Comparison of ENCODE assay signal across 21 cellular contexts in the genomic region with DNA sequence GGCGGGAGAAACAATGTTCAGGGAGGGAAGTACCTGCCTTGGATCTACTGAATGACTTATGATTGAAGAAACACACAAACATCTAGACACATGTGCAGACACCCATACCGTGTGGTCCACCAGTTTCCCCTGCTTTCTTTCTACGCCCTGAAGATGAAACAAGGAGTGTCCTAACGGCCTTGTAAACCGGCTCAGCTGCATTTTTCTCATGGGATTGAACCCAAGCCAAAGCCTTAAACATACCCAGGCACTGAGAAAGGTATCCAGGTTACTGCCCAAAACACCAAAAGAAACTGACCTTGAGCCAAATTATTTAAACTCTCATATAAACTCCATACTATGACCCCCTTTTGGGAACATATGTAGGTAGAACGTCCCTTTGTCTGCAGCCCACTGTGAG.
"Had no signal": no experiment of that assay in that cellular context is flagged by ENCODE, and none has a peak within 500 bp of the region (broad histone marks: within the 10 kb centered on the region; RNA-seq: fewer than 3 reads in every experiment).

No MANE protein-coding gene starts in this region.

- H3K27me3 Mint-ChIP-seq: activated naive CD8-positive, alpha-beta T cell treated with anti-CD3 and anti-CD28 coated beads, Interleukin-2, amount 50 U/mL, for 24 hours; T-cell had no signal

- H3K27ac ChIP-seq: hepatocyte, pancreas, psoas muscle, right atrium auricular region, spleen, testis had no signal

- DNase-seq: activated CD4-positive, alpha-beta T cell treated with anti-CD3 and anti-CD28 coated beads for 4 hours; activated CD4-positive, alpha-beta T cell treated with anti-CD3 and anti-CD28 coated beads, Interleukin-2, amount 50 U/mL, for 48 hours; activated CD4-positive, CD25-positive, alpha-beta regulatory T cell; activated effector memory CD4-positive, alpha-beta T cell treated with anti-CD3 and anti-CD28 coated beads, Interleukin-2, amount 50 U/mL, for 16 hours; activated naive CD4-positive, alpha-beta T cell treated with anti-CD3 and anti-CD28 coated beads, Interleukin-2, amount 50 U/mL, for 16 hours; activated naive CD8-positive, alpha-beta T cell treated with anti-CD3 and anti-CD28 coated beads, Interleukin-2, amount 50 U/mL, for 24 hours; activated T-cell treated with anti-CD3 and anti-CD28 coated beads, Interleukin-2, amount 50 U/mL, for 72 hours; effector CD4-positive, alpha-beta T cell; foreskin melanocyte; left ventricle myocardium superior; nephron progenitor cell; pancreas; psoas muscle; spleen; stimulated activated CD4-positive, alpha-beta T cell treated with anti-CD3 and anti-CD28 coated beads, Interleukin-4, amount 100 ng/mL, for 1 hour; stimulated activated naive CD4-positive, alpha-beta T cell; T-cell; testis; trophoblast cell had no signal

- H3K27ac Mint-ChIP-seq: activated naive CD8-positive, alpha-beta T cell treated with anti-CD3 and anti-CD28 coated beads, Interleukin-2, amount 50 U/mL, for 24 hours; activated T-cell treated with anti-CD3 and anti-CD28 coated beads, Interleukin-2, amount 50 U/mL, for 72 hours; nephron progenitor cell; T-cell had no signal

- H3K4me1 ChIP-seq: pancreas, psoas muscle, right atrium auricular region, spleen, testis had no signal

- H3K4me2 ChIP-seq: hepatocyte had no signal

- H3K4me3 ChIP-seq: hepatocyte, pancreas, psoas muscle, right atrium auricular region, spleen, testis had no signal

- H3K27me3 ChIP-seq: hepatocyte, pancreas, right atrium auricular region, spleen, testis had no signal

- H3K36me3 ChIP-seq: pancreas, right atrium auricular region, spleen had no signal

- H3K4me3 Mint-ChIP-seq: activated naive CD8-positive, alpha-beta T cell treated with anti-CD3 and anti-CD28 coated beads, Interleukin-2, amount 50 U/mL, for 24 hours; activated T-cell treated with anti-CD3 and anti-CD28 coated beads, Interleukin-2, amount 50 U/mL, for 72 hours; nephron progenitor cell; T-cell had no signal

- H3K79me2 ChIP-seq: hepatocyte had no signal

- H3K36me3 Mint-ChIP-seq: T-cell had no signal

- H3K9me3 Mint-ChIP-seq: nephron progenitor cell had no signal

- H2AFZ ChIP-seq: hepatocyte had no signal

- H3K9me3 ChIP-seq: pancreas, psoas muscle, right atrium auricular region, testis had no signal

- H3K4me1 Mint-ChIP-seq: activated naive CD8-positive, alpha-beta T cell treated with anti-CD3 and anti-CD28 coated beads, Interleukin-2, amount 50 U/mL, for 24 hours; nephron progenitor cell; T-cell had no signal

- ATAC-seq: activated naive CD8-positive, alpha-beta T cell treated with anti-CD3 and anti-CD28 coated beads, Interleukin-2, amount 50 U/mL, for 24 hours; activated T-cell treated with anti-CD3 and anti-CD28 coated beads, Interleukin-2, amount 50 U/mL, for 72 hours; left ventricle myocardium superior; psoas muscle; T-cell had no signal
